In genomic region chr2:207624170-207625013, GRCh38 we compare ENCODE assay signal across 8 cellular contexts. TPM values are rescaled to one million over a fixed set of nuclear protein-coding genes. Genes with fewer than 3 reads are reported as not detected.
DNase-seq lines count a peak whose midpoint lies in the region; ATAC-seq and TF ChIP-seq lines count a peak whose summit lies in the region.

No MANE protein-coding gene starts in this region.

- H3K9me3 ChIP-seq in heart left ventricle = no peaks in the 10 kb centered on the region
- no peaks in the 10 kb centered on the region for H3K9me3 ChIP-seq in trophoblast cell (ENCODE audit: insufficient read depth, low read depth, low read length)
- no peaks in the 10 kb centered on the region for H3K9me3 ChIP-seq in upper lobe of right lung

- peaks cover 0 to 49% (median 15%) of the 10 kb centered on the region in 12 donors for H3K4me1 ChIP-seq in heart left ventricle
- H3K4me1 ChIP-seq in trophoblast cell (ENCODE audit: control insufficient read depth in 1 of 2, insufficient read depth in 2 of 2, low read length in 2 of 2) = no peaks in the 10 kb centered on the region
- H3K4me1 ChIP-seq in upper lobe of right lung = peaks cover 16% of the 10 kb centered on the region

- H3K4me2 ChIP-seq in trophoblast cell (ENCODE audit: low read length) = peak overlapping the region; percentile 90

- peaks cover 8% of the 10 kb centered on the region for H3K79me2 ChIP-seq in trophoblast cell (ENCODE audit: control insufficient read depth, insufficient read depth, low read length, poor library complexity)

- H3K36me3 ChIP-seq in heart left ventricle (peaks cover 0 to 24% (median 19%) of the 10 kb centered on the region in 9 donors), trophoblast cell (ENCODE audit: control insufficient read depth in 1 of 2, insufficient read depth in 2 of 2, low read length in 2 of 2) (peaks cover 5 to 9% of the 10 kb centered on the region in 2 experiments), upper lobe of right lung (peaks cover 8% of the 10 kb centered on the region)

- peak overlapping the region; percentile 70 for H4K12ac ChIP-seq in trophoblast cell (ENCODE audit: low read depth, low read length)

- H3K9ac ChIP-seq in trophoblast cell (ENCODE audit: low read length) = peak overlapping the region; percentile 90

- H3K79me1 ChIP-seq in trophoblast cell (ENCODE audit: low read length) = peaks cover 15% of the 10 kb centered on the region

- peak overlapping the region; percentile 84 for H3K27ac ChIP-seq in adipose tissue (ENCODE audit: low read depth, low read length)
- H3K27ac ChIP-seq in heart left ventricle = peak overlapping the region; percentile 87 to 99 (median 94)
- peak overlapping the region; percentile 85 for H3K27ac ChIP-seq in trophoblast cell (ENCODE audit: low read depth, low read length)
- H3K27ac ChIP-seq in upper lobe of right lung = peak overlapping the region; percentile 91

- no peak for TF ChIP-seq CTCF in heart left ventricle (IDR thresholded peaks at IDR 0.05)
- TF ChIP-seq CTCF in upper lobe of right lung (IDR thresholded peaks at IDR 0.05) = no peak

- intact Hi-C loops in heart left ventricle (cut with DNase I) = loop anchor here (1.0 to 10.0 kb wide), 13 partner anchors 86 to 460 kb away; partner anchors contain the start of genes CCNYL1 (in 10 of the 10), CREB1 (in 2 of the 10), PLEKHM3 (in 2 of the 10) and KLF7 (in 1 of the 10)
- intact Hi-C loops in upper lobe of right lung (cut with DNase I) = no loop called here

- ATAC-seq in GM21786 (IDR thresholded peaks at IDR 0.05; ENCODE audit: unreplicated experiment) (peak; percentile 34), heart left ventricle (peak; percentile 53 to 70 (median 60)), upper lobe of right lung (peak; percentile 52)

- H2BK120ac ChIP-seq in trophoblast cell (ENCODE audit: insufficient read depth, low read length, poor library complexity) = peak overlapping the region; percentile 76

- peak overlapping the region; percentile 72 for H3K4ac ChIP-seq in trophoblast cell (ENCODE audit: low read depth, low read length)

- peak overlapping the region; percentile 69 for H4K91ac ChIP-seq in trophoblast cell (ENCODE audit: low read depth, low read length)

- peak overlapping the region; percentile 61 for H4K8ac ChIP-seq in trophoblast cell (ENCODE audit: low read depth, low read length)

- H3K27me3 ChIP-seq in heart left ventricle = no peaks in the 10 kb centered on the region
- H3K27me3 ChIP-seq in trophoblast cell (ENCODE audit: insufficient read depth, low read length) = no peaks in the 10 kb centered on the region
- no peaks in the 10 kb centered on the region for H3K27me3 ChIP-seq in upper lobe of right lung

- H3K14ac ChIP-seq in trophoblast cell (ENCODE audit: low read length) = peak overlapping the region; percentile 56

- DNase-seq in GF-D8 (lab: John Stamatoyannopoulos, UW) (peak; percentile 62), KG1 (lab: John Stamatoyannopoulos, UW) (peak; percentile 86), SKM-1 treated with dmso at 0.1 percent for 144 hours (lab: John Stamatoyannopoulos, UW; ENCODE audit: unreplicated experiment) (peak; percentile 59), heart left ventricle (peak; percentile 75 to 88 (median 76)), trophoblast cell (peak; percentile 65 to 78), upper lobe of right lung (peak; percentile 85)

- H2BK5ac ChIP-seq in trophoblast cell (ENCODE audit: low read depth, low read length, poor library complexity) = peak overlapping the region; percentile 48

- 0 to 1% (median 1%) methylated on average over 46 to 47 of the region's 47 CpGs for WGBS in adipose tissue, 3 donors
- WGBS in heart left ventricle, 4 donors = 0 to 1% (median 1%) methylated on average over 39 to 47 of the region's 47 CpGs
- no CpG with 5 or more reads among the region's 47 CpGs for WGBS in trophoblast cell (ENCODE audit: extremely low coverage, insufficient coverage, insufficient read length)

- TF ChIP-seq POLR2A in heart left ventricle (IDR thresholded peaks at IDR 0.05) = peak in 1 of 2 donors; percentile 57

- no peak overlapping the region for H2BK12ac ChIP-seq in trophoblast cell (ENCODE audit: low read length)

- peak overlapping the region; percentile 60 to 98 (median 92) for H3K4me3 ChIP-seq in heart left ventricle
- peak overlapping the region; percentile 88 for H3K4me3 ChIP-seq in trophoblast cell (ENCODE audit: low read depth, low read length)
- peak overlapping the region; percentile 88 for H3K4me3 ChIP-seq in upper lobe of right lung

- peak overlapping the region; percentile 77 for H2AFZ ChIP-seq in trophoblast cell (ENCODE audit: insufficient read depth, low read length, poor library complexity)

- no peak overlapping the region for H3K23ac ChIP-seq in trophoblast cell (ENCODE audit: low read length)

- peak overlapping the region; percentile 9 for H3K18ac ChIP-seq in trophoblast cell (ENCODE audit: low read length)

- no peak overlapping the region for H2AK5ac ChIP-seq in trophoblast cell (ENCODE audit: low read length)

RNA-seq across cellular contexts. Expression of gene METTL21A, which starts 0.8 kb away (rescaled TPM):
- polyA plus RNA-seq in adipose tissue = 10 to 100 TPM in 2 of 3 donors, 1 to 10 TPM in 1; 6.8 to 19.1 (median 10.9) TPM
- 10 to 100 TPM; 10.2 to 27.6 (median 14.6) TPM for total RNA-seq in heart left ventricle
- polyA plus RNA-seq in heart left ventricle = 10 to 100 TPM; 13.3 to 27.4 TPM
- 15.3 and 15.7 TPM in 2 replicates for polyA plus RNA-seq in trophoblast cell (2013)
- 10.9 TPM for total RNA-seq in upper lobe of right lung

Comparison
In these comparisons a context has a peak if more than half of its experiments do, and no peak if none do; other contexts are left out.
1. Peak in every context shown above with its lines: DNase-seq, ATAC-seq, H3K4me3 ChIP-seq and H3K27ac ChIP-seq.